8 cellular contexts compared by ENCODE assay signal in the genomic region with DNA sequence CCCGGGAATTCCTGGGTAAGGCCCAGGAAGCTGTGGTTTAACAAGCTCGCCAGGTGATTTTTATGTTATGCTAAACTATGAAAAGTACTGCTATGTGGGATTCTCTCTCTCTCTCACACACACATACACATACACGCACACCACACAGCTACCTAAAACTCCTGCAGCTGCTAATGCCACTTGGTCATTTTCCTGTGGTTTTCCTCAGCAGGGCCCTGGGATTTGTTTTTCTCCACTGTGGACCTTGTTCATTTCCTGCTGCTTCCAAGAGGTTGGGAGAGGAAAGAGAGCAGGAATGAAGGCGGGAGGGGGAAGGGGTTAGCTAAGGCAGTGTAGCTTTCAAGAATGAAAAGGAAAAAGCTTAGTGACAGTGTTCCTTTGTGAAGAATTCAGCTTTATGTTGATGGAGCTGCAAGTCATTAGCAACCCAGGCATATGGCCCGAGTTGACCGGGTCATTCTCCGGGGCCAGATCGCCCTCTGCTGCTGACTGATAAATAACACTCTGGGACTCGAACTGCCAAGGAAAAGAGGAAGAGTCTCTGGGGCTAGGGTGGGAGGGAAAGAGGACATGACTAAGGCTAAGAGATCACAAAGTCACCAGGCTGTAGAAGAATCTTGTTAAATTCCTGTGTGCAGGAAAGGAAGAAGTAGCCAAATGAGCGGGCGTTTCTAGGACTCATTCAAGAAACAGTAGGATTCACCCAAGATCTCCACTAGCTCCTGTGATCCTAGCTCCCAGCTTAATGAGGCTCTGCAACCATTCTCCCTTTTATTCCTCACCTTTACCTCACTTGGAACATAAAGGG. TPM values are rescaled to one million over a fixed set of nuclear protein-coding genes. Genes with fewer than 3 reads are reported as not detected.
DNase-seq lines count a peak whose midpoint lies in the region; ATAC-seq and TF ChIP-seq lines count a peak whose summit lies in the region.

No MANE protein-coding gene starts in this region.

- no peaks in the 10 kb centered on the region for H3K27me3 Mint-ChIP-seq in osteocyte (ENCODE audit: unreplicated experiment)

- no TSS peak for BruUV-seq in A673 (replicated peaks; lab: Mats Ljungman, UMichigan)

- TF ChIP-seq POLR2A in heart left ventricle (IDR thresholded peaks at IDR 0.05) = no peak

- intact Hi-C loops in A673 (cut with micrococcal nuclease; ENCODE audit: unreplicated experiment) = loop anchor here (1.0 to 2.0 kb wide), 2 partner anchors 162 to 233 kb away; no protein-coding TSS in a partner anchor
- intact Hi-C loops in heart left ventricle (cut with DNase I) = loop anchor here (1.0 to 5.0 kb wide), 12 partner anchors 85 to 326 kb away; partner anchors contain the start of genes SLC16A1 (in 8 of the 10) and PPM1J (in 2 of the 10)

- H3K36me3 Mint-ChIP-seq in osteocyte (ENCODE audit: unreplicated experiment) = no peaks in the 10 kb centered on the region

- DNase-seq in A673 (ENCODE audit: low spot score) = peak; percentile 64
- peak; percentile 68 for DNase-seq in GM06990 (ENCODE audit: extremely low read depth, insufficient read length)
- peak; percentile 87 for DNase-seq in NCI-H82 (lab: John Stamatoyannopoulos, UW)
- DNase-seq in amniotic stem cell (lab: John Stamatoyannopoulos, UW) = peak; percentile 68
- peak; percentile 67 to 82 (median 74) for DNase-seq in heart left ventricle
- peak; percentile 88 for DNase-seq in osteocyte (ENCODE audit: extremely low spot score, unreplicated experiment)

- H3K36me3 ChIP-seq in A673 (ENCODE audit: insufficient read depth, low read length, poor library complexity, severe bottlenecking) (no peaks in the 10 kb centered on the region), GM06990 (ENCODE audit: control insufficient read depth, insufficient read depth, low read length) (no peaks in the 10 kb centered on the region), heart left ventricle (no peaks in the 10 kb centered on the region)

- 14 to 17% (median 16%) methylated on average over 11 of the region's 11 CpGs for WGBS in heart left ventricle, 4 donors

- H3K9me3 ChIP-seq in A673 (ENCODE audit: low read depth, low read length, poor library complexity, severe bottlenecking) (no peaks in the 10 kb centered on the region), heart left ventricle (no peaks in the 10 kb centered on the region)

- no peaks in the 10 kb centered on the region for H3K9me3 Mint-ChIP-seq in osteocyte (ENCODE audit: unreplicated experiment)

- H3K4me1 ChIP-seq in A673 (ENCODE audit: insufficient read depth, low read length, poor library complexity, severe bottlenecking) = no peaks in the 10 kb centered on the region
- peaks cover 0 to 32% (median 9%) of the 10 kb centered on the region in 12 donors for H3K4me1 ChIP-seq in heart left ventricle

- TF ChIP-seq CTCF in A673 (conservative IDR thresholded peaks at IDR 0.05; ENCODE audit: low read depth, low read length) (peak; percentile 54), GM06990 (IDR thresholded peaks at IDR 0.05; ENCODE audit: insufficient read depth, low read length, poor library complexity, severe bottlenecking) (peak; percentile 69), heart left ventricle (IDR thresholded peaks at IDR 0.05) (peak; percentile 40 to 74 (median 66)), osteocyte (IDR thresholded peaks at IDR 0.05) (peak; percentile 69)

- H3K27me3 ChIP-seq in A673 (replicated peaks; ENCODE audit: insufficient read depth, low read depth, low read length, poor library complexity) (no peaks in the 10 kb centered on the region), GM06990 (replicated peaks; ENCODE audit: control insufficient read depth, insufficient read depth, low read length) (no peaks in the 10 kb centered on the region), heart left ventricle (no peaks in the 10 kb centered on the region)

- POLR2A ChIA-PET in A673 (lab: Charles Lee; ENCODE audit: low non-redundant PET) = no interaction called here

- H3K4me1 Mint-ChIP-seq in osteocyte (ENCODE audit: unreplicated experiment) = peaks cover 23% of the 10 kb centered on the region

- no peak overlapping the region for H3K4me3 Mint-ChIP-seq in osteocyte (ENCODE audit: unreplicated experiment)

- CTCF ChIA-PET in A673 (lab: Charles Lee) = interaction anchor here (0.7 to 0.9 kb wide), 2 partner anchors 30 to 259 kb away, joined by 5 to 7 read pairs; partner anchors contain the start of gene LRIG2

- H3K27ac ChIP-seq in A673 (ENCODE audit: low read depth, low read length, poor library complexity, severe bottlenecking) (no peak overlapping the region), heart left ventricle (peak overlapping the region in 1 of 12 donors; percentile 73)

- H3K4me3 ChIP-seq in A673 (ENCODE audit: low read depth, low read length, poor library complexity, severe bottlenecking) (no peak overlapping the region), GM06990 (replicated peaks; ENCODE audit: low read depth, low read length) (peak overlapping the region; percentile 13; the same call in 1 of the 2 replicates), heart left ventricle (no peak overlapping the region)

- ATAC-seq in HG03045 (IDR thresholded peaks at IDR 0.05; ENCODE audit: unreplicated experiment) (peak; percentile 64), heart left ventricle (peak; percentile 86 to 92 (median 92)), GM21619 (IDR thresholded peaks at IDR 0.05; ENCODE audit: unreplicated experiment) (no peak)

- H3K27ac Mint-ChIP-seq in osteocyte (ENCODE audit: unreplicated experiment) = peak overlapping the region; percentile 87

RNA-seq across cellular contexts. Expression of gene LRIG2, which starts 30.5 kb away (rescaled TPM):
- total RNA-seq in A673 (2021) = 13.9 and 14.8 TPM in 2 replicates
- 10 to 100 TPM in 2 of 9 donors, 1 to 10 TPM in 7; 5.9 to 13.1 (median 8.6) TPM for total RNA-seq in heart left ventricle
- 1 to 10 TPM; 3.5 to 5.3 TPM for polyA plus RNA-seq in heart left ventricle
- 13.8 and 14.5 TPM in 2 replicates for total RNA-seq in osteocyte
